ENCODE assay signal across 24 cellular contexts in the genomic region with DNA sequence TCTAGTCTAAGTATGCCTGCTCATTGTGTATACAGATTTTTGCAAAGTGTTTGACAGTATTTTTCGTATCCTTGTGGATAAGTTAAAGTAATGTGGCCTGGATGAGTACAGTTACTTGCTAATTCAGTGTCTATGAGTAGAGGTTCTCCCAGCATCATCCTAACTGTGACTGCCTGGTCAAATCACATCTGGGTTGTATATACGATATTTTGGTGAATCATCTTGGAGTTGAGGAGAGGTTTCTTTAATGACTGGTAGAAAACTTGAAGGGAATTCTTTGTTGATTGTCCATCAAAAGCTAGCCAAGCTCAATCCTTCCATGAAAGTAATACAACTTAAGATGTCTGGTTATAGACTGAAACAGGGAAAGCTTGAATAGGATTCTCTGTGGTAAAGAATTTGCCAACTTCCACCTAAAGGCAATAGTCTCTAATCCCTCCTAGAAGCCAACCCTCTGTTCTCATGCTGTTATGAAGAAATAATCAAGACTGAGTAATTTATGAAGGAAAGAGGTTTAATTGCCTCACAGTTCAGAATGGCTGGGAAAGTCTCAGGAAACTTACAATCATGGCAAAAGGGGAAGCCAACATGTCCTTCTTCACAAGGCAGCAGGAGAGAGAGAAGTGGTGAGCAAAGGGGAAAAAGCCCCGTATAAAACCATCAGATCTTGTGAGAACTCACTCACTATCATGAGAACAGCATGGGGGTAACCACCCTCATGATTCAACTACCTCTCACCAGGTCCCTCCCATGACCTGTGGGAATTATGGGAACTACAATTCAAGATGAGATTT. TPM values are rescaled to one million over a fixed set of nuclear protein-coding genes. Genes with fewer than 3 reads are reported as not detected.
DNase-seq lines count a peak whose midpoint lies in the region; ATAC-seq, FAIRE-seq and TF ChIP-seq lines count a peak whose summit lies in the region.
"Had no signal": no experiment of that assay in that cellular context is flagged by ENCODE, and none has a peak within 500 bp of the region (broad histone marks: within the 10 kb centered on the region; RNA-seq: fewer than 3 reads in every experiment).

No MANE protein-coding gene starts in this region.

- dilution Hi-C loops in endothelial cell of umbilical vein (cut with MboI; ENCODE audit: extremely low pct_ligation_motif_present, low sequenced_read_pairs), result no loop called here

- TF ChIP-seq POLR2A in endothelial cell of umbilical vein (IDR thresholded peaks at IDR 0.05; ENCODE audit: low read depth, low read length), result no peak

- no peaks in the 10 kb centered on the region for H4K20me1 ChIP-seq in endothelial cell of umbilical vein (replicated peaks; ENCODE audit: control insufficient read depth, extremely low read depth, insufficient read depth, low read length)
- H4K20me1 ChIP-seq: BLaER1 treated with 17β-estradiol and CSF1 and Interleukin-3, amounts not matched to agents 10 nM and 100 nM had no signal

- intact Hi-C loops in endothelial cell of umbilical vein (cut with micrococcal nuclease), result no loop called here

- DNase-seq in RPMI7951 (ENCODE audit: low read depth) (peak; percentile 13), endothelial cell of umbilical vein (ENCODE audit: low read depth, low spot score) (no peak), occipital lobe (lab: John Stamatoyannopoulos, UW) (no peak), SKM-1 (lab: John Stamatoyannopoulos, UW; ENCODE audit: unreplicated experiment) (no peak)
- DNase-seq: AML-193; Caco-2; Calu3; CD4-positive, alpha-beta T cell; CD8-positive, alpha-beta T cell; DMS79 treated with DMSO at 0.1 percent for 48 hours; GF-D8 had no signal

- ATAC-seq in esophagus mucosa, result peak; percentile 90
- ATAC-seq in GM21515 (IDR thresholded peaks at IDR 0.05; ENCODE audit: unreplicated experiment), result no peak
- no peak for ATAC-seq in activated T-helper 17 cell treated with anti-CD3 and anti-CD28 coated beads, Interleukin-2, amount 50 U/mL, for 72 hours (replicated peaks)
- ATAC-seq: A549; CD8-positive, alpha-beta T cell had no signal

- H3K27ac Mint-ChIP-seq in activated T-helper 17 cell treated with anti-CD3 and anti-CD28 coated beads, Interleukin-2, amount 50 U/mL, for 72 hours, result no peak overlapping the region
- H3K27ac Mint-ChIP-seq: B cell; CD4-positive, alpha-beta T cell; CD8-positive, alpha-beta T cell had no signal

- H3K4me1 ChIP-seq in HEK293 (ENCODE audit: control insufficient read depth, insufficient read depth, low read length), result no peaks in the 10 kb centered on the region
- no peaks in the 10 kb centered on the region for H3K4me1 ChIP-seq in endothelial cell of umbilical vein (ENCODE audit: control insufficient read depth, extremely low read depth, insufficient read depth, low read length)
- H3K4me1 ChIP-seq: A549; BLaER1 treated with 17β-estradiol and CSF1 and Interleukin-3, amounts not matched to agents 10 nM and 100 nM; Caco-2 had no signal

- H3K79me2 ChIP-seq in endothelial cell of umbilical vein (ENCODE audit: control insufficient read depth, insufficient read depth, low read length), result no peaks in the 10 kb centered on the region

- H3K9me3 ChIP-seq in HEK293 (ENCODE audit: control insufficient read depth, insufficient read depth, low read depth, low read length), result no peaks in the 10 kb centered on the region
- H3K9me3 ChIP-seq in endothelial cell of umbilical vein (replicated peaks; ENCODE audit: control insufficient read depth, insufficient read depth, low read length), result no peaks in the 10 kb centered on the region

- BruUV-seq in endothelial cell of umbilical vein (replicated peaks; lab: Mats Ljungman, UMichigan), result no TSS peak

- peak; percentile 24 for FAIRE-seq in endothelial cell of umbilical vein (lab: Jason Lieb, UNC)
- FAIRE-seq: A549, D721Med, G401.6, GM12891, GM19239 had no signal

- CTCF ChIA-PET in HEK293 (lab: Yijun Ruan, JAX), result interaction anchor here (0.7 to 1.0 kb wide), 3 partner anchors 9 to 42 kb away, joined by 3 to 7 read pairs (median 3); no protein-coding TSS in a partner anchor
- CTCF ChIA-PET in endothelial cell of umbilical vein (lab: Charles Lee), result interaction anchor here (0.8 kb wide), 1 partner anchor 90 kb away, joined by 3 read pairs; no protein-coding TSS in a partner anchor

- TF ChIP-seq CTCF in HEK293 (tag by site-specific recombination; IDR thresholded peaks at IDR 0.05), result no peak
- TF ChIP-seq CTCF in endothelial cell of umbilical vein (IDR thresholded peaks at IDR 0.05; ENCODE audit: extremely low read depth in 1 of 2, insufficient read depth in 1 of 2, low read depth in 1 of 2, low read length in 2 of 2), result no peak

- H3K27me3 ChIP-seq in endothelial cell of umbilical vein (ENCODE audit: control insufficient read depth in 2 of 2, insufficient read depth in 2 of 2, low read length in 2 of 2), result peaks cover 0 to 3% of the 10 kb centered on the region in 2 experiments
- H3K27me3 ChIP-seq: BLaER1 treated with 17β-estradiol and CSF1 and Interleukin-3, amounts not matched to agents 10 nM and 100 nM had no signal

- H3K27ac ChIP-seq in HEK293 (ENCODE audit: extremely low read depth, low read depth, low read length) (no peak overlapping the region), endothelial cell of umbilical vein (ENCODE audit: insufficient read depth, low read depth, low read length) (no peak overlapping the region)
- H3K27ac ChIP-seq: 22Rv1; A549; BLaER1 treated with 17β-estradiol and CSF1 and Interleukin-3, amounts not matched to agents 10 nM and 100 nM; C4-2B had no signal

- POLR2A ChIA-PET in HEK293 (lab: Yijun Ruan, JAX) (no interaction called here), endothelial cell of umbilical vein (lab: Charles Lee) (no interaction called here)

- no peak overlapping the region for H3K4me3 ChIP-seq in HEK293 (ENCODE audit: low read depth, low read length)
- no peak overlapping the region for H3K4me3 ChIP-seq in endothelial cell of umbilical vein (replicated peaks in 1 of 3; ENCODE audit: insufficient read depth in 1 of 3, low read depth in 1 of 3, low read length in 3 of 3)
- H3K4me3 ChIP-seq: A549; BLaER1 treated with 17β-estradiol and CSF1 and Interleukin-3, amounts not matched to agents 10 nM and 100 nM had no signal

- no peak overlapping the region for H2AFZ ChIP-seq in endothelial cell of umbilical vein (ENCODE audit: low read depth, low read length)

- no peak overlapping the region for H3K4me2 ChIP-seq in endothelial cell of umbilical vein (ENCODE audit: insufficient read depth, low read length)
- H3K4me2 ChIP-seq: A549; BLaER1 treated with 17β-estradiol and CSF1 and Interleukin-3, amounts not matched to agents 10 nM and 100 nM had no signal

- no peaks in the 10 kb centered on the region for H3K4me1 Mint-ChIP-seq in activated T-helper 17 cell treated with anti-CD3 and anti-CD28 coated beads, Interleukin-2, amount 50 U/mL, for 72 hours
- H3K4me1 Mint-ChIP-seq: B cell had no signal

- H3K9me3 Mint-ChIP-seq in activated T-helper 17 cell treated with anti-CD3 and anti-CD28 coated beads, Interleukin-2, amount 50 U/mL, for 72 hours, result peaks cover 18% of the 10 kb centered on the region

- no peaks in the 10 kb centered on the region for H3K36me3 ChIP-seq in HEK293 (ENCODE audit: control insufficient read depth in 2 of 2, insufficient read depth in 1 of 2, low read length in 2 of 2)
- H3K36me3 ChIP-seq in endothelial cell of umbilical vein (ENCODE audit: control insufficient read depth in 2 of 2, extremely low read depth in 1 of 2, insufficient read depth in 2 of 2, low read length in 2 of 2), result no peaks in the 10 kb centered on the region

- no peak overlapping the region for H3K9ac ChIP-seq in endothelial cell of umbilical vein (replicated peaks; ENCODE audit: extremely low read depth, insufficient read depth, low read length)
- H3K9ac ChIP-seq: BLaER1 treated with 17β-estradiol and CSF1 and Interleukin-3, amounts not matched to agents 10 nM and 100 nM had no signal

- H3K4me3 Mint-ChIP-seq in activated T-helper 17 cell treated with anti-CD3 and anti-CD28 coated beads, Interleukin-2, amount 50 U/mL, for 72 hours, result no peak overlapping the region
- H3K4me3 Mint-ChIP-seq: B cell; CD4-positive, alpha-beta T cell; CD8-positive, alpha-beta T cell had no signal

- H3K27me3 Mint-ChIP-seq in activated T-helper 17 cell treated with anti-CD3 and anti-CD28 coated beads, Interleukin-2, amount 50 U/mL, for 72 hours, result peaks cover 14% of the 10 kb centered on the region

- H3K9me1 ChIP-seq in endothelial cell of umbilical vein (replicated peaks; ENCODE audit: control insufficient read depth, extremely low read depth, insufficient read depth, low read length), result no peaks in the 10 kb centered on the region

- no peaks in the 10 kb centered on the region for H3K36me3 Mint-ChIP-seq in activated T-helper 17 cell treated with anti-CD3 and anti-CD28 coated beads, Interleukin-2, amount 50 U/mL, for 72 hours (ENCODE audit: low read depth)
- H3K36me3 Mint-ChIP-seq: CD8-positive, alpha-beta T cell had no signal

TF ChIP-seq in endothelial cell of umbilical vein, 7 proteins besides CTCF, POLR2A, EP300 and RAD21:
- TF ChIP-seq, protein P1, sequence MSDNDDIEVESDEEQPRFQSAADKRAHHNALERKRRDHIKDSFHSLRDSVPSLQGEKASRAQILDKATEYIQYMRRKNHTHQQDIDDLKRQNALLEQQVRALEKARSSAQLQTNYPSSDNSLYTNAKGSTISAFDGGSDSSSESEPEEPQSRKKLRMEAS (IDR thresholded peaks at IDR 0.05; ENCODE audit: insufficient read depth, insufficient read length), result no peak
- TF ChIP-seq FOS (IDR thresholded peaks at IDR 0.05; ENCODE audit: borderline replicate concordance, insufficient read depth, low read length) (no peak), EZH2 (IDR thresholded peaks at IDR 0.05; ENCODE audit: borderline replicate concordance, low read depth, low read length, severe bottlenecking) (no peak), GATA2 (IDR thresholded peaks at IDR 0.05; ENCODE audit: insufficient read depth, insufficient read length, low read depth, low read length) (no peak), POLR2AphosphoS5 (IDR thresholded peaks at IDR 0.05; ENCODE audit: insufficient read depth, low read depth, low read length) (no peak), MYC (IDR thresholded peaks at IDR 0.05; ENCODE audit: low read depth, low read length) (no peak), JUN (IDR thresholded peaks at IDR 0.05; ENCODE audit: borderline replicate concordance, insufficient read depth, insufficient read length, low read depth) (no peak)

RNA-seq across cellular contexts. Expression of a gene that starts 19.4 kb away (rescaled TPM):
- 38.1 and 38.5 TPM in 2 replicates for total RNA-seq in RPMI7951 (2014; rRNA removed; shearing (Covaris generic))
- total RNA-seq in endothelial cell of umbilical vein (63.5 and 68.4 TPM in 2 replicates), esophagus mucosa (93.7 TPM), occipital lobe (34.0 TPM)
- polyA plus RNA-seq in endothelial cell of umbilical vein, result 55.1 and 55.8 TPM in 2 replicates
- polyA plus RNA-seq in endothelial cell of umbilical vein (2011; cell fraction: cytosol; rRNA removed), result 47.7 and 49.2 TPM in 2 replicates
- 23.7 and 27.3 TPM in 2 replicates for polyA plus RNA-seq in endothelial cell of umbilical vein (2011; cell fraction: nucleus; rRNA removed)
- 48.6 and 59.5 TPM in 2 replicates for polyA plus RNA-seq in endothelial cell of umbilical vein (2012)
- polyA minus RNA-seq in endothelial cell of umbilical vein, result 33.9 and 40.6 TPM in 2 replicates
- 28.3 TPM for polyA minus RNA-seq in endothelial cell of umbilical vein (2011; cell fraction: cytosol; rRNA and poly(A)+ RNA removed)
- polyA minus RNA-seq in endothelial cell of umbilical vein (2011; cell fraction: nucleus; rRNA and poly(A)+ RNA removed), result 14.5 and 17.4 TPM in 2 replicates
- total RNA-seq in activated T-helper 17 cell treated with anti-CD3 and anti-CD28 coated beads, Interleukin-2, amount 50 U/mL, for 72 hours, result 10 to 100 TPM; 53.2 to 62.7 TPM
